ENCODE assay signal across 35 cellular contexts in the genomic region with DNA sequence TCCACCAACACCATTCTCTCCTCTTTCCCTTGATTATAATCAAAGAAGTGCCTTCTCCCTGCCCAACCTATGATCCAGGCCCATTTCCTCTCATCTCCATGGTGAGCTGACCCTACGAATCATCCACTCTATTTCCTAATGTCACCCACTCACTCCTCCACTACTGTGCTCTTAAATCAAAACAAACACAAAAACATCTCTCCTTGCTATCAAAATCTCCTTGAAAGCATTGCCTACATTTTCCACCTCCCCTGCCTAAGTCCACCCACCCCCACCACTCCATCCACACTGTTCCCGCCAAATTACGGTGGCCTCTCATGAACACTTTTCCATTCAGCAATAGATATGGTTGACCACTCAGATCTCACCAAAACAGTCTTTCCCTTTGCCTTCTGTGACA. TPM values are rescaled to one million over a fixed set of nuclear protein-coding genes. Genes with fewer than 3 reads are reported as not detected.
"Had no signal": no experiment of that assay in that cellular context is flagged by ENCODE, and none has a peak within 500 bp of the region (broad histone marks: within the 10 kb centered on the region; RNA-seq: fewer than 3 reads in every experiment).

No MANE protein-coding gene starts in this region.

- H3K27ac Mint-ChIP-seq: activated CD4-positive, alpha-beta memory T cell treated with anti-CD3 and anti-CD28 coated beads, Interleukin-2, amount 10 ng/mL, durations not matched to agents 7 days and 5 days; activated CD4-positive, alpha-beta T cell treated with anti-CD3 and anti-CD28 coated beads for 36 hours; activated CD4-positive, alpha-beta T cell treated with anti-CD3 and anti-CD28 coated beads, Interleukin-2, amount 10 ng/mL, durations not matched to agents 7 days and 5 days; activated naive CD4-positive, alpha-beta T cell treated with anti-CD3 and anti-CD28 coated beads for 36 hours; activated naive CD4-positive, alpha-beta T cell treated with anti-CD3 and anti-CD28 coated beads, Interleukin-2, amount 50 U/mL, for 72 hours; activated naive CD8-positive, alpha-beta T cell treated with anti-CD3 and anti-CD28 coated beads, Interleukin-2, amount 10 ng/mL, durations not matched to agents 7 days and 5 days; activated T-helper 1 cell treated with anti-CD3 and anti-CD28 coated beads, Interleukin-12 subunit alpha, Interleukin-12 subunit beta, Interleukin-2, Interleukin-4 antibody, amounts not matched to agents 30 ng/mL and 10 ng/mL and 1 ng/mL, durations not matched to agents 14 hours and 24 hours and 36 hours; activated T-helper 2 cell treated with anti-CD3 and anti-CD28 coated beads, Interferon-gamma antibody, Interleukin-2, Interleukin-4, amounts not matched to agents 10 μg/mL and 5 μg/mL and 100 μg/mL, durations not matched to agents 14 hours and 24 hours and 36 hours; effector memory CD8-positive, alpha-beta T cell had no signal

- DNase-seq: activated CD4-positive, alpha-beta memory T cell treated with anti-CD3 and anti-CD28 coated beads, Interleukin-2, amount 10 ng/mL, durations not matched to agents 7 days and 5 days; activated CD4-positive, alpha-beta T cell treated with anti-CD3 and anti-CD28 coated beads for 36 hours; activated CD4-positive, alpha-beta T cell treated with anti-CD3 and anti-CD28 coated beads, Interleukin-2, amount 10 ng/mL, durations not matched to agents 7 days and 5 days; activated CD4-positive, alpha-beta T cell treated with anti-CD3 and anti-CD28 coated beads, Interleukin-2, amount 50 U/mL, for 4 hours; activated CD4-positive, CD25-positive, alpha-beta regulatory T cell; activated CD4-positive, CD25-positive, alpha-beta regulatory T cell treated with anti-CD3 and anti-CD28 coated beads, Interleukin-2, amount 50 U/mL, for 72 hours; activated CD8-positive, alpha-beta memory T cell treated with anti-CD3 and anti-CD28 coated beads, Interleukin-2, amount 50 U/mL, for 48 hours; activated effector memory CD4-positive, alpha-beta T cell treated with anti-CD3 and anti-CD28 coated beads, Interleukin-2, amount 50 U/mL, for 16 hours; activated naive CD4-positive, alpha-beta T cell treated with anti-CD3 and anti-CD28 coated beads for 36 hours; activated naive CD8-positive, alpha-beta T cell treated with anti-CD3 and anti-CD28 coated beads, Interleukin-2, amount 10 ng/mL, durations not matched to agents 7 days and 5 days; activated T-cell treated with anti-CD3 and anti-CD28 coated beads for 4 hours; activated T-cell treated with anti-CD3 and anti-CD28 coated beads, Interleukin-2, amount 50 U/mL, for 4 hours; amniotic stem cell; anterior cingulate cortex; brain microvascular endothelial cell; cortex of kidney; dermis blood vessel endothelial cell; effector CD4-positive, alpha-beta T cell; effector memory CD8-positive, alpha-beta T cell; erythroblast; foreskin melanocyte; heart right ventricle; T-helper 1 cell; T-helper 2 cell had no signal

- FAIRE-seq: astrocyte, colon had no signal

- H3K4me1 Mint-ChIP-seq: activated CD4-positive, alpha-beta memory T cell treated with anti-CD3 and anti-CD28 coated beads, Interleukin-2, amount 10 ng/mL, durations not matched to agents 7 days and 5 days; activated CD4-positive, alpha-beta T cell treated with anti-CD3 and anti-CD28 coated beads for 36 hours; activated CD4-positive, alpha-beta T cell treated with anti-CD3 and anti-CD28 coated beads, Interleukin-2, amount 10 ng/mL, durations not matched to agents 7 days and 5 days; activated naive CD8-positive, alpha-beta T cell treated with anti-CD3 and anti-CD28 coated beads, Interleukin-2, amount 10 ng/mL, durations not matched to agents 7 days and 5 days had no signal

- ATAC-seq: activated CD4-positive, alpha-beta T cell treated with anti-CD3 and anti-CD28 coated beads for 36 hours; activated naive CD4-positive, alpha-beta T cell treated with anti-CD3 and anti-CD28 coated beads, Interleukin-2, amount 50 U/mL, for 72 hours; activated T-cell treated with anti-CD3 and anti-CD28 coated beads, Interleukin-2, amount 50 U/mL, for 4 hours; effector memory CD8-positive, alpha-beta T cell; gastroesophageal sphincter; heart right ventricle had no signal

- H3K4me2 ChIP-seq: hepatocyte had no signal

- H3K4me3 ChIP-seq: esophagus muscularis mucosa, gastroesophageal sphincter, heart right ventricle, hepatocyte had no signal

- H2AFZ ChIP-seq: hepatocyte had no signal

- H3K36me3 ChIP-seq: brain microvascular endothelial cell, esophagus muscularis mucosa, gastroesophageal sphincter, heart right ventricle had no signal

- H3K36me3 Mint-ChIP-seq: activated naive CD4-positive, alpha-beta T cell treated with anti-CD3 and anti-CD28 coated beads, Interleukin-2, amount 50 U/mL, for 72 hours; activated naive CD8-positive, alpha-beta T cell treated with anti-CD3 and anti-CD28 coated beads, Interleukin-2, amount 10 ng/mL, durations not matched to agents 7 days and 5 days had no signal

- H3K9me3 Mint-ChIP-seq: activated CD4-positive, alpha-beta memory T cell treated with anti-CD3 and anti-CD28 coated beads, Interleukin-2, amount 10 ng/mL, durations not matched to agents 7 days and 5 days; activated CD4-positive, alpha-beta T cell treated with anti-CD3 and anti-CD28 coated beads, Interleukin-2, amount 10 ng/mL, durations not matched to agents 7 days and 5 days; activated naive CD4-positive, alpha-beta T cell treated with anti-CD3 and anti-CD28 coated beads for 36 hours; activated naive CD4-positive, alpha-beta T cell treated with anti-CD3 and anti-CD28 coated beads, Interleukin-2, amount 50 U/mL, for 72 hours; activated naive CD8-positive, alpha-beta T cell treated with anti-CD3 and anti-CD28 coated beads, Interleukin-2, amount 10 ng/mL, durations not matched to agents 7 days and 5 days; activated T-cell treated with anti-CD3 and anti-CD28 coated beads, Interleukin-2, amount 50 U/mL, for 4 hours; activated T-helper 1 cell treated with anti-CD3 and anti-CD28 coated beads, Interleukin-12 subunit alpha, Interleukin-12 subunit beta, Interleukin-2, Interleukin-4 antibody, amounts not matched to agents 30 ng/mL and 10 ng/mL and 1 ng/mL, durations not matched to agents 14 hours and 24 hours and 36 hours; activated T-helper 2 cell treated with anti-CD3 and anti-CD28 coated beads, Interferon-gamma antibody, Interleukin-2, Interleukin-4, amounts not matched to agents 10 μg/mL and 5 μg/mL and 100 μg/mL, durations not matched to agents 14 hours and 24 hours and 36 hours; effector memory CD8-positive, alpha-beta T cell had no signal

- H3K9me3 ChIP-seq: esophagus muscularis mucosa, gastroesophageal sphincter had no signal

- H3K4me3 Mint-ChIP-seq: activated CD4-positive, alpha-beta memory T cell treated with anti-CD3 and anti-CD28 coated beads, Interleukin-2, amount 10 ng/mL, durations not matched to agents 7 days and 5 days; activated CD4-positive, alpha-beta T cell treated with anti-CD3 and anti-CD28 coated beads for 36 hours; activated CD4-positive, alpha-beta T cell treated with anti-CD3 and anti-CD28 coated beads, Interleukin-2, amount 10 ng/mL, durations not matched to agents 7 days and 5 days; activated naive CD4-positive, alpha-beta T cell treated with anti-CD3 and anti-CD28 coated beads for 36 hours; activated naive CD8-positive, alpha-beta T cell treated with anti-CD3 and anti-CD28 coated beads, Interleukin-2, amount 10 ng/mL, durations not matched to agents 7 days and 5 days; activated T-cell treated with anti-CD3 and anti-CD28 coated beads, Interleukin-2, amount 50 U/mL, for 4 hours; activated T-helper 1 cell treated with anti-CD3 and anti-CD28 coated beads, Interleukin-12 subunit alpha, Interleukin-12 subunit beta, Interleukin-2, Interleukin-4 antibody, amounts not matched to agents 30 ng/mL and 10 ng/mL and 1 ng/mL, durations not matched to agents 14 hours and 24 hours and 36 hours; effector memory CD8-positive, alpha-beta T cell had no signal

- H3K79me2 ChIP-seq: hepatocyte had no signal

- H3K27ac ChIP-seq: brain microvascular endothelial cell, esophagus muscularis mucosa, gastroesophageal sphincter, heart right ventricle, hepatocyte had no signal

RNA-seq across cellular contexts. Expression of a gene that starts 5.3 kb away (rescaled TPM):
- total RNA-seq: activated CD4-positive, alpha-beta memory T cell treated with anti-CD3 and anti-CD28 coated beads, Interleukin-2, amount 10 ng/mL, durations not matched to agents 7 days and 5 days; activated CD4-positive, alpha-beta T cell treated with anti-CD3 and anti-CD28 coated beads for 36 hours; activated CD4-positive, alpha-beta T cell treated with anti-CD3 and anti-CD28 coated beads, Interleukin-2, amount 10 ng/mL, durations not matched to agents 7 days and 5 days; activated naive CD4-positive, alpha-beta T cell treated with anti-CD3 and anti-CD28 coated beads for 36 hours; activated naive CD4-positive, alpha-beta T cell treated with anti-CD3 and anti-CD28 coated beads, Interleukin-2, amount 50 U/mL, for 72 hours; activated naive CD8-positive, alpha-beta T cell treated with anti-CD3 and anti-CD28 coated beads, Interleukin-2, amount 10 ng/mL, durations not matched to agents 7 days and 5 days; activated T-cell treated with anti-CD3 and anti-CD28 coated beads, Interleukin-2, amount 50 U/mL, for 4 hours; activated T-helper 1 cell treated with anti-CD3 and anti-CD28 coated beads, Interleukin-12 subunit alpha, Interleukin-12 subunit beta, Interleukin-2, Interleukin-4 antibody, amounts not matched to agents 30 ng/mL and 10 ng/mL and 1 ng/mL, durations not matched to agents 14 hours and 24 hours and 36 hours; activated T-helper 2 cell treated with anti-CD3 and anti-CD28 coated beads, Interferon-gamma antibody, Interleukin-2, Interleukin-4, amounts not matched to agents 10 μg/mL and 5 μg/mL and 100 μg/mL, durations not matched to agents 14 hours and 24 hours and 36 hours; astrocyte; chondrocyte; dermis blood vessel endothelial cell; esophagus muscularis mucosa; fibroblast of villous mesenchyme; gastroesophageal sphincter; glomerular endothelial cell; heart right ventricle; hepatocyte had no signal

RNA-seq across cellular contexts. Expression of a gene that starts 5.4 kb away (rescaled TPM):
- total RNA-seq: activated CD4-positive, alpha-beta memory T cell treated with anti-CD3 and anti-CD28 coated beads, Interleukin-2, amount 10 ng/mL, durations not matched to agents 7 days and 5 days; activated CD4-positive, alpha-beta T cell treated with anti-CD3 and anti-CD28 coated beads, Interleukin-2, amount 10 ng/mL, durations not matched to agents 7 days and 5 days; activated naive CD4-positive, alpha-beta T cell treated with anti-CD3 and anti-CD28 coated beads for 36 hours; activated naive CD4-positive, alpha-beta T cell treated with anti-CD3 and anti-CD28 coated beads, Interleukin-2, amount 50 U/mL, for 72 hours; activated naive CD8-positive, alpha-beta T cell treated with anti-CD3 and anti-CD28 coated beads, Interleukin-2, amount 10 ng/mL, durations not matched to agents 7 days and 5 days; activated T-cell treated with anti-CD3 and anti-CD28 coated beads, Interleukin-2, amount 50 U/mL, for 4 hours; activated T-helper 1 cell treated with anti-CD3 and anti-CD28 coated beads, Interleukin-12 subunit alpha, Interleukin-12 subunit beta, Interleukin-2, Interleukin-4 antibody, amounts not matched to agents 30 ng/mL and 10 ng/mL and 1 ng/mL, durations not matched to agents 14 hours and 24 hours and 36 hours; activated T-helper 2 cell treated with anti-CD3 and anti-CD28 coated beads, Interferon-gamma antibody, Interleukin-2, Interleukin-4, amounts not matched to agents 10 μg/mL and 5 μg/mL and 100 μg/mL, durations not matched to agents 14 hours and 24 hours and 36 hours; astrocyte; chondrocyte; dermis blood vessel endothelial cell; esophagus muscularis mucosa; fibroblast of villous mesenchyme; gastroesophageal sphincter; glomerular endothelial cell; heart right ventricle had no signal
